Comparison of ENCODE assay signal across 15 cellular contexts in the genomic region with DNA sequence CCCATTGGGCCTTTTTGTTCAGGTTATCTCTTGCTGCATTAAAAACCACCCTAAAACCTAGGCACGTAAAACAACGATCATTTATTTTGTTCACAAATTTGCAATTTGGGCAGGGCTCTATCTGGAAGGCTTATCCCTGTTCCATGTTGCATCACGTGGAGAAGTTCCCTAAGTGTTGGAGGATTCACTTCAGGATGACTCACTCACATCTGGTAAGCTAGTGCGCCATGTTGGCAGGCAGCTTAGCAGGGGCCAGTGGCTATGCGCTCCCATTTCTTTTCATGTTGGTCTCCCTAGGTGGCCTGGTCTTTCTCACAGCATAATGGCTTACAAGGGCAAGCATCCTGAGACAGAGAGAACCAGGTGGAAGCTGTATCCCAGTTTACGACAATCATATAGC.
"Had no signal": no experiment of that assay in that cellular context is flagged by ENCODE, and none has a peak within 500 bp of the region (broad histone marks: within the 10 kb centered on the region; RNA-seq: fewer than 3 reads in every experiment).

No MANE protein-coding gene starts in this region.

- H3K4me3 ChIP-seq: gastrocnemius medialis, uterus had no signal

- DNase-seq: activated CD4-positive, alpha-beta T cell treated with anti-CD3 and anti-CD28 coated beads, Interleukin-2, amount 50 U/mL, for 48 hours; activated CD4-positive, CD25-positive, alpha-beta regulatory T cell treated with anti-CD3 and anti-CD28 coated beads, Interleukin-2, amount 50 U/mL, for 72 hours; activated CD8-positive, alpha-beta memory T cell treated with anti-CD3 and anti-CD28 coated beads, Interleukin-2, amount 10 ng/mL, durations not matched to agents 7 days and 5 days; activated effector memory CD4-positive, alpha-beta T cell treated with anti-CD3 and anti-CD28 coated beads, Interleukin-2, amount 50 U/mL, for 16 hours; activated T-cell treated with anti-CD3 and anti-CD28 coated beads, Interleukin-2, amount 50 U/mL, for 24 hours; amygdala; effector memory CD8-positive, alpha-beta T cell; stimulated activated CD4-positive, alpha-beta T cell treated with anti-CD3 and anti-CD28 coated beads, Interleukin-4, amount 100 ng/mL, for 4 hours had no signal

- H3K36me3 Mint-ChIP-seq: activated CD8-positive, alpha-beta memory T cell treated with anti-CD3 and anti-CD28 coated beads, Interleukin-2, amount 10 ng/mL, durations not matched to agents 7 days and 5 days; activated naive CD4-positive, alpha-beta T cell treated with anti-CD3 and anti-CD28 coated beads, Interleukin-2, amount 50 U/mL, for 72 hours; brain; mesothelial cell of epicardium had no signal

- H3K9me3 ChIP-seq: gastrocnemius medialis, uterus had no signal

- H3K9me3 Mint-ChIP-seq: activated naive CD4-positive, alpha-beta T cell treated with anti-CD3 and anti-CD28 coated beads, Interleukin-2, amount 50 U/mL, for 72 hours; activated T-cell treated with anti-CD3 and anti-CD28 coated beads, Interleukin-2, amount 50 U/mL, for 24 hours; dendritic cell treated with granulocyte-macrophage colony-stimulating factor and Interleukin-4, amounts not matched to agents 40 ng/mL and 50 ng/mL, for 4 days had no signal

- H3K27ac ChIP-seq: gastrocnemius medialis, uterus had no signal

- H3K27ac Mint-ChIP-seq: activated CD8-positive, alpha-beta memory T cell treated with anti-CD3 and anti-CD28 coated beads, Interleukin-2, amount 10 ng/mL, durations not matched to agents 7 days and 5 days; activated naive CD4-positive, alpha-beta T cell treated with anti-CD3 and anti-CD28 coated beads, Interleukin-2, amount 50 U/mL, for 72 hours; activated T-cell treated with anti-CD3 and anti-CD28 coated beads, Interleukin-2, amount 50 U/mL, for 24 hours; dendritic cell treated with granulocyte-macrophage colony-stimulating factor and Interleukin-4, amounts not matched to agents 40 ng/mL and 50 ng/mL, for 4 days; effector memory CD8-positive, alpha-beta T cell; mesothelial cell of epicardium had no signal

- H3K27me3 ChIP-seq: gastrocnemius medialis, uterus had no signal

- H3K4me3 Mint-ChIP-seq: activated CD8-positive, alpha-beta memory T cell treated with anti-CD3 and anti-CD28 coated beads, Interleukin-2, amount 10 ng/mL, durations not matched to agents 7 days and 5 days; activated T-cell treated with anti-CD3 and anti-CD28 coated beads, Interleukin-2, amount 50 U/mL, for 24 hours; brain; dendritic cell treated with granulocyte-macrophage colony-stimulating factor and Interleukin-4, amounts not matched to agents 40 ng/mL and 50 ng/mL, for 4 days; effector memory CD8-positive, alpha-beta T cell; mesothelial cell of epicardium; neural crest cell had no signal

- H3K4me1 ChIP-seq: uterus had no signal

- H3K27me3 Mint-ChIP-seq: activated CD8-positive, alpha-beta memory T cell treated with anti-CD3 and anti-CD28 coated beads, Interleukin-2, amount 10 ng/mL, durations not matched to agents 7 days and 5 days; activated T-cell treated with anti-CD3 and anti-CD28 coated beads, Interleukin-2, amount 50 U/mL, for 24 hours; brain; effector memory CD8-positive, alpha-beta T cell had no signal

- H3K4me1 Mint-ChIP-seq: activated CD8-positive, alpha-beta memory T cell treated with anti-CD3 and anti-CD28 coated beads, Interleukin-2, amount 10 ng/mL, durations not matched to agents 7 days and 5 days had no signal

- H3K36me3 ChIP-seq: gastrocnemius medialis, uterus had no signal
